24 cellular contexts compared by ENCODE assay signal in the genomic region with DNA sequence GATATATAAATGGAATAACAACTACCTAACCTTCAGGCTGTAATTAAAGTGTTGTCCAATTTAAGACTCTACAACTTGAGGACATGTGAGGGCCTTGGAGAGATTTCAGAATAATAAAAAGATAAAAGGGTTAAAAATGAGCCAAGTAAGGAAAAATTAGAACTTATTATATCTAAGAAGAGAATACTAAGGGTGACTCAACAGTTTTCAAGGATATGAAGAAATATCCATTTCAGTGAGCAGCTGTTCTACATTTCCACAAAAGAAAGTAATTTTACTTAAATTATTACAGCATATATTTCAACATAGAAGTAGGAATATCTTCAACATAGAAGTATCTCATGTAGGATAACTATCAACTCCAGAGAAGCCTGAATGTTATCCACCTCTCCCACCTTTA. TPM values are rescaled to one million over a fixed set of nuclear protein-coding genes. Genes with fewer than 3 reads are reported as not detected.
DNase-seq lines count a peak whose midpoint lies in the region; ATAC-seq and TF ChIP-seq lines count a peak whose summit lies in the region.
"Had no signal": no experiment of that assay in that cellular context is flagged by ENCODE, and none has a peak within 500 bp of the region (broad histone marks: within the 10 kb centered on the region; RNA-seq: fewer than 3 reads in every experiment).

No MANE protein-coding gene starts in this region.

- peak; percentile 61 for DNase-seq in AG10803 (ENCODE audit: low read depth)
- DNase-seq in GM04503 (ENCODE audit: low read depth) = peak; percentile 8
- peak; percentile 15 for DNase-seq in hepatic stellate cell (ENCODE audit: low spot score)
- no peak for DNase-seq in left lung
- DNase-seq: activated CD4-positive, alpha-beta T cell treated with anti-CD3 and anti-CD28 coated beads, Interleukin-2, amount 50 U/mL, for 4 hours; activated T-cell treated with anti-CD3 and anti-CD28 coated beads, Interleukin-2, amount 50 U/mL, for 24 hours; C1 segment of cervical spinal cord; effector memory CD8-positive, alpha-beta T cell; foreskin melanocyte; mucosa of descending colon; NCI-H187 treated with DMSO at 0.1 percent for 48 hours; NCI-H446; SJCRH30; stimulated activated CD4-positive, alpha-beta T cell treated with anti-CD3 and anti-CD28 coated beads, Interleukin-4, amount 100 ng/mL, for 1 hour; stimulated activated CD8-positive, alpha-beta memory T cell treated with anti-CD3 and anti-CD28 coated beads, Interleukin-4, amount 100 ng/mL, for 48 hours had no signal

- intact Hi-C loops in left lung (cut with DNase I) = no loop called here

- H3K27ac ChIP-seq in left lung = peak overlapping the region in 1 of 2 donors; percentile 33
- H3K27ac ChIP-seq: SJCRH30, suprapubic skin had no signal

- peaks cover 0 to 25% of the 10 kb centered on the region in 2 donors for H3K36me3 ChIP-seq in left lung

- H3K4me1 ChIP-seq in left lung = no peaks in the 10 kb centered on the region
- H3K4me1 ChIP-seq: suprapubic skin had no signal

- no peaks in the 10 kb centered on the region for H3K9me3 ChIP-seq in left lung
- H3K9me3 ChIP-seq: mucosa of descending colon, SJCRH30, suprapubic skin had no signal

- H3K27me3 ChIP-seq in left lung = no peaks in the 10 kb centered on the region
- H3K27me3 ChIP-seq: SJCRH30, suprapubic skin had no signal

- TF ChIP-seq CTCF in AG10803 (conservative IDR thresholded peaks at IDR 0.05; ENCODE audit: low read length) = no peak
- TF ChIP-seq CTCF in left lung (IDR thresholded peaks at IDR 0.05) = no peak

- H3K9me3 Mint-ChIP-seq in activated T-helper 17 cell treated with anti-CD3 and anti-CD28 coated beads, Interleukin-2, amount 50 U/mL, for 72 hours = no peaks in the 10 kb centered on the region
- H3K9me3 Mint-ChIP-seq: activated T-cell treated with anti-CD3 and anti-CD28 coated beads, Interleukin-2, amount 50 U/mL, for 24 hours; effector memory CD8-positive, alpha-beta T cell had no signal

- no peaks in the 10 kb centered on the region for H3K27me3 Mint-ChIP-seq in activated T-helper 17 cell treated with anti-CD3 and anti-CD28 coated beads, Interleukin-2, amount 50 U/mL, for 72 hours
- H3K27me3 Mint-ChIP-seq: effector memory CD8-positive, alpha-beta T cell had no signal

- no peak overlapping the region for H3K4me3 Mint-ChIP-seq in activated T-helper 17 cell treated with anti-CD3 and anti-CD28 coated beads, Interleukin-2, amount 50 U/mL, for 72 hours
- H3K4me3 Mint-ChIP-seq: activated T-cell treated with anti-CD3 and anti-CD28 coated beads, Interleukin-2, amount 50 U/mL, for 24 hours; effector memory CD8-positive, alpha-beta T cell had no signal

- peaks cover 21% of the 10 kb centered on the region for H3K4me1 Mint-ChIP-seq in activated T-helper 17 cell treated with anti-CD3 and anti-CD28 coated beads, Interleukin-2, amount 50 U/mL, for 72 hours

- ATAC-seq in activated T-helper 17 cell treated with anti-CD3 and anti-CD28 coated beads, Interleukin-2, amount 50 U/mL, for 72 hours (replicated peaks) = no peak
- ATAC-seq in HG03175 (IDR thresholded peaks at IDR 0.05; ENCODE audit: unreplicated experiment) = no peak
- no peak for ATAC-seq in GM19452 (IDR thresholded peaks at IDR 0.05; ENCODE audit: unreplicated experiment)
- no peak for ATAC-seq in GM19035 (IDR thresholded peaks at IDR 0.05; ENCODE audit: unreplicated experiment)
- ATAC-seq in left lung = no peak
- ATAC-seq: effector memory CD8-positive, alpha-beta T cell; mucosa of descending colon; sciatic nerve had no signal

- peak overlapping the region; percentile 68 for H3K27ac Mint-ChIP-seq in activated T-helper 17 cell treated with anti-CD3 and anti-CD28 coated beads, Interleukin-2, amount 50 U/mL, for 72 hours

- H3K4me3 ChIP-seq in AG10803 (ENCODE audit: low read length) = no peak overlapping the region
- H3K4me3 ChIP-seq in left lung = no peak overlapping the region
- H3K4me3 ChIP-seq: mucosa of descending colon, SJCRH30, suprapubic skin had no signal

- H3K36me3 Mint-ChIP-seq in activated T-helper 17 cell treated with anti-CD3 and anti-CD28 coated beads, Interleukin-2, amount 50 U/mL, for 72 hours (ENCODE audit: low read depth) = peaks cover 49% of the 10 kb centered on the region

RNA-seq across cellular contexts. Expression of a gene that starts 11.3 kb away (rescaled TPM):
- 10 to 100 TPM; 47.2 to 49.0 TPM for total RNA-seq in activated T-helper 17 cell treated with anti-CD3 and anti-CD28 coated beads, Interleukin-2, amount 50 U/mL, for 72 hours
- total RNA-seq in left lung = 10 to 100 TPM; 54.6 to 69.2 TPM

RNA-seq across cellular contexts. Expression of a gene that starts 38.8 kb away (rescaled TPM):
- 10 to 100 TPM; 11.2 to 39.0 TPM for total RNA-seq in activated T-helper 17 cell treated with anti-CD3 and anti-CD28 coated beads, Interleukin-2, amount 50 U/mL, for 72 hours
- total RNA-seq in left lung = 10 to 100 TPM; 19.0 to 19.6 TPM

RNA-seq across cellular contexts. Expression of a gene that starts 49.7 kb away (rescaled TPM):
- 10 to 100 TPM; 15.1 to 36.4 TPM for total RNA-seq in activated T-helper 17 cell treated with anti-CD3 and anti-CD28 coated beads, Interleukin-2, amount 50 U/mL, for 72 hours
- total RNA-seq in left lung = under 1 TPM in 1 of 2 donors, not detected in 1; 0.84 TPM
- total RNA-seq: H4, HT-29, omental fat pad, sciatic nerve, suprapubic skin had no signal

RNA-seq across cellular contexts. Expression of a gene that starts 54.5 kb away (rescaled TPM):
- 100 to 1,000 TPM; 317 to 698 TPM for total RNA-seq in activated T-helper 17 cell treated with anti-CD3 and anti-CD28 coated beads, Interleukin-2, amount 50 U/mL, for 72 hours
- total RNA-seq in left lung = 10 to 100 TPM; 12.0 to 36.0 TPM
- total RNA-seq: H4, HT-29 had no signal

Comparison
In these comparisons a context has a peak if more than half of its experiments do, and no peak if none do; other contexts are left out.
1. DNase-seq: peak in AG10803 (single experiment), GM04503 (single experiment) and hepatic stellate cell (single experiment); none in left lung (0 of 2).
2. RNA of a gene that starts 49.7 kb away (total RNA-seq): 15.1 to 36.4 TPM in activated T-helper 17 cell treated with anti-CD3 and anti-CD28 coated beads, Interleukin-2, amount 50 U/mL, for 72 hours; 0.84 TPM in left lung; every median in the first group is over 4 times any median in the second.